In the genomic region with DNA sequence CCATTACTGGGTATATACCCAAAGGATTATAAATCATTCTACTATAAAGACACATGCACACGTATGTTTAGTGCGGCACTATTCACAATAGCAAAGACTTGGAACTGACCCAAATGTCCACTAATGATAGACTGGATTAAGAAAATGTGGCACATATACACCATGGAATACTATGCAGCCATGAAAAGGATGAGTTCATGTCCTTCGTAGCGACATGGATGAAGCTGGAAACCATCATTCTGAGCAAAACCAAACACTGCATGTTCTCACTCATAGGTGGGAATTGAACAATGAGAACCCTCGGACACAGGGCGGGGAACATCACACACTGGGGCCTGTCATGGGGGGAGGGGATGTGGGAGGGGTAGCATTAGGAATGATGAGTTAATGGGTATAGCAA, we compare ENCODE assay signal across 9 cellular contexts. TPM values are rescaled to one million over a fixed set of nuclear protein-coding genes. Genes with fewer than 3 reads are reported as not detected.
"Had no signal": no experiment of that assay in that cellular context is flagged by ENCODE, and none has a peak within 500 bp of the region (broad histone marks: within the 10 kb centered on the region; RNA-seq: fewer than 3 reads in every experiment).

No MANE protein-coding gene starts in this region.

RNA-seq across cellular contexts. Expression of gene VSIG10L2, which starts 40.1 kb away (rescaled TPM):
- total RNA-seq: stomach, subcutaneous adipose tissue, temporal lobe, testis, thoracic aorta, thyroid gland, tibial nerve, transverse colon, upper lobe of right lung had no signal
